ENCODE assay signal across 17 cellular contexts in genomic region chr9:89149726-89150125, GRCh38. TPM values are rescaled to one million over a fixed set of nuclear protein-coding genes. Genes with fewer than 3 reads are reported as not detected.
DNase-seq lines count a peak whose midpoint lies in the region; ATAC-seq and TF ChIP-seq lines count a peak whose summit lies in the region.
"Had no signal": no experiment of that assay in that cellular context is flagged by ENCODE, and none has a peak within 500 bp of the region (broad histone marks: within the 10 kb centered on the region; RNA-seq: fewer than 3 reads in every experiment).

No MANE protein-coding gene starts in this region.

- H3K27ac ChIP-seq in breast epithelium (no peak overlapping the region), fibroblast of lung (ENCODE audit: insufficient read depth, low read length) (no peak overlapping the region), tibial nerve (no peak overlapping the region)
- H3K27ac ChIP-seq: colonic mucosa, neural progenitor cell, tibial artery had no signal

- no peaks in the 10 kb centered on the region for H4K20me1 ChIP-seq in fibroblast of lung (ENCODE audit: control insufficient read depth, extremely low read depth, insufficient read depth, low read length)

- H3K36me3 ChIP-seq in breast epithelium (no peaks in the 10 kb centered on the region), fibroblast of lung (ENCODE audit: control insufficient read depth, insufficient read depth, low read length) (no peaks in the 10 kb centered on the region), tibial nerve (no peaks in the 10 kb centered on the region)
- H3K36me3 ChIP-seq: colonic mucosa, neural progenitor cell, tibial artery had no signal

- BruUV-seq in MCF 10A (replicated peaks; lab: Mats Ljungman, UMichigan): no TSS peak

- CTCF ChIA-PET in MCF 10A (lab: Yijun Ruan, JAX): interaction anchor here (0.5 kb wide), 1 partner anchor 14 kb away, joined by 4 read pairs; no protein-coding TSS in a partner anchor

- H3K36me3 Mint-ChIP-seq in MCF 10A (ENCODE audit: insufficient read depth, unreplicated experiment): peaks cover 4% of the 10 kb centered on the region
- H3K36me3 Mint-ChIP-seq: activated naive CD8-positive, alpha-beta T cell treated with anti-CD3 and anti-CD28 coated beads, Interleukin-2, amount 10 ng/mL, durations not matched to agents 7 days and 5 days had no signal

- no peaks in the 10 kb centered on the region for H3K79me2 ChIP-seq in fibroblast of lung (ENCODE audit: control insufficient read depth, insufficient read depth, low read length)

- peak; percentile 50 for DNase-seq in MCF 10A (ENCODE audit: unreplicated experiment)
- DNase-seq in breast epithelium (ENCODE audit: low spot score in 2 of 2): no peak
- DNase-seq in fibroblast of lung (ENCODE audit: low read depth in 2 of 2): peak; percentile 58 to 79
- no peak for DNase-seq in tibial nerve (ENCODE audit: low spot score in 2 of 2)
- no peak for DNase-seq in T-helper 2 cell
- no peak for DNase-seq in KG1 (lab: John Stamatoyannopoulos, UW)
- DNase-seq: 8988T; activated naive CD8-positive, alpha-beta T cell treated with anti-CD3 and anti-CD28 coated beads, Interleukin-2, amount 10 ng/mL, durations not matched to agents 7 days and 5 days; colonic mucosa; NCI-H1092; NCI-H345; right cardiac atrium; tibial artery had no signal

- 93 to 94% methylated on average over 3 of the region's 3 CpGs for WGBS in tibial nerve, 2 donors

- H3K4me2 ChIP-seq in fibroblast of lung (ENCODE audit: extremely low read depth, insufficient read depth, low read length): peak overlapping the region; percentile 65
- H3K4me2 ChIP-seq: neural progenitor cell had no signal

- H2AFZ ChIP-seq in fibroblast of lung (ENCODE audit: low read length): no peak overlapping the region
- H2AFZ ChIP-seq: neural progenitor cell had no signal

- no peak overlapping the region for H3K4me3 ChIP-seq in breast epithelium
- H3K4me3 ChIP-seq in fibroblast of lung (replicated peaks in 1 of 4; ENCODE audit: control extremely low read depth in 1 of 4, insufficient read depth in 1 of 4, low read depth in 3 of 4, low read length in 4 of 4): no peak overlapping the region
- no peak overlapping the region for H3K4me3 ChIP-seq in tibial nerve
- H3K4me3 ChIP-seq: colonic mucosa, neural progenitor cell, tibial artery had no signal

- TF ChIP-seq POLR2A in breast epithelium (IDR thresholded peaks at IDR 0.05): no peak
- no peak for TF ChIP-seq POLR2A in tibial nerve (IDR thresholded peaks at IDR 0.05)

- POLR2A ChIA-PET in MCF 10A (lab: Yijun Ruan, JAX): no interaction called here

- H3K4me3 Mint-ChIP-seq in MCF 10A (ENCODE audit: unreplicated experiment): no peak overlapping the region
- H3K4me3 Mint-ChIP-seq: activated naive CD8-positive, alpha-beta T cell treated with anti-CD3 and anti-CD28 coated beads, Interleukin-2, amount 10 ng/mL, durations not matched to agents 7 days and 5 days; neural progenitor cell had no signal

- TF ChIP-seq CTCF in MCF 10A (IDR thresholded peaks at IDR 0.05; ENCODE audit: unreplicated experiment): no peak
- no peak for TF ChIP-seq CTCF in breast epithelium (IDR thresholded peaks at IDR 0.05)
- no peak for TF ChIP-seq CTCF in fibroblast of lung (conservative IDR thresholded peaks at IDR 0.05 in 1 of 2, IDR thresholded peaks at IDR 0.05 in 1 of 2; ENCODE audit: low read depth in 1 of 2, low read length in 2 of 2)
- no peak for TF ChIP-seq CTCF in tibial nerve (IDR thresholded peaks at IDR 0.05)

- peak; percentile 82 for ATAC-seq in SK-N-SH treated with all-trans-retinoic acid at 6 μM for 48 hours
- no peak for ATAC-seq in GM19452 (IDR thresholded peaks at IDR 0.05; ENCODE audit: unreplicated experiment)
- ATAC-seq: HepG2, right cardiac atrium had no signal

- H3K27me3 ChIP-seq in breast epithelium: no peaks in the 10 kb centered on the region
- H3K27me3 ChIP-seq in fibroblast of lung (ENCODE audit: control insufficient read depth, insufficient read depth, low read length): no peaks in the 10 kb centered on the region
- no peaks in the 10 kb centered on the region for H3K27me3 ChIP-seq in tibial nerve
- H3K27me3 ChIP-seq: colonic mucosa, neural progenitor cell, tibial artery had no signal

- H3K27ac Mint-ChIP-seq in MCF 10A (ENCODE audit: low read depth, unreplicated experiment): no peak overlapping the region
- H3K27ac Mint-ChIP-seq: activated naive CD8-positive, alpha-beta T cell treated with anti-CD3 and anti-CD28 coated beads, Interleukin-2, amount 10 ng/mL, durations not matched to agents 7 days and 5 days; neural progenitor cell had no signal

- H3K27me3 Mint-ChIP-seq in MCF 10A (ENCODE audit: insufficient read depth, unreplicated experiment): no peaks in the 10 kb centered on the region

- H3K4me1 Mint-ChIP-seq in MCF 10A (ENCODE audit: insufficient read depth, unreplicated experiment): peaks cover 16% of the 10 kb centered on the region

- no peaks in the 10 kb centered on the region for H3K9me3 Mint-ChIP-seq in MCF 10A (ENCODE audit: unreplicated experiment)
- H3K9me3 Mint-ChIP-seq: activated naive CD8-positive, alpha-beta T cell treated with anti-CD3 and anti-CD28 coated beads, Interleukin-2, amount 10 ng/mL, durations not matched to agents 7 days and 5 days had no signal

- TF ChIP-seq EP300 in tibial nerve (IDR thresholded peaks at IDR 0.05): no peak

- H3K9me3 ChIP-seq in breast epithelium (no peaks in the 10 kb centered on the region), fibroblast of lung (ENCODE audit: control insufficient read depth, insufficient read depth, low read depth, low read length) (no peaks in the 10 kb centered on the region), tibial nerve (no peaks in the 10 kb centered on the region)
- H3K9me3 ChIP-seq: colonic mucosa, tibial artery had no signal

- no peaks in the 10 kb centered on the region for H3K4me1 ChIP-seq in breast epithelium
- peaks cover 12% of the 10 kb centered on the region for H3K4me1 ChIP-seq in fibroblast of lung (ENCODE audit: control insufficient read depth, extremely low read depth, insufficient read depth, low read length)
- H3K4me1 ChIP-seq in tibial nerve: no peaks in the 10 kb centered on the region
- H3K4me1 ChIP-seq: colonic mucosa, neural progenitor cell, tibial artery had no signal

- no peak overlapping the region for H3K9ac ChIP-seq in fibroblast of lung (ENCODE audit: insufficient read depth, low read length)
- H3K9ac ChIP-seq: neural progenitor cell had no signal

- intact Hi-C loops in MCF 10A (cut with micrococcal nuclease) (no loop called here), breast epithelium (cut with DNase I; ENCODE audit: low total_unique reads) (loop anchor here (5.0 kb wide), 1 partner anchor 1162 kb away; no protein-coding TSS in a partner anchor)

TF ChIP-seq in SK-N-SH treated with all-trans-retinoic acid at 6 μM for 48 hours, 23 proteins besides CTCF, POLR2A, EP300 and RAD21 (continues in another document):
- TF ChIP-seq CSRNP3 (CRISPR knock-in tag; IDR thresholded peaks at IDR 0.05) (no peak), ESRRG (CRISPR knock-in tag; IDR thresholded peaks at IDR 0.05) (no peak), GLIS3 (CRISPR knock-in tag; IDR thresholded peaks at IDR 0.05) (no peak), PPARA (CRISPR knock-in tag; IDR thresholded peaks at IDR 0.05; ENCODE audit: borderline replicate concordance) (no peak), ZFP30 (CRISPR knock-in tag; IDR thresholded peaks at IDR 0.05) (no peak), ZNF70 (CRISPR knock-in tag; IDR thresholded peaks at IDR 0.05) (no peak), TCF4 (CRISPR knock-in tag; IDR thresholded peaks at IDR 0.05; ENCODE audit: borderline replicate concordance) (no peak), OSR1 (CRISPR knock-in tag; IDR thresholded peaks at IDR 0.05) (no peak), ISL1 (CRISPR knock-in tag; IDR thresholded peaks at IDR 0.05) (no peak), ZNF8 (CRISPR knock-in tag; IDR thresholded peaks at IDR 0.05) (no peak), ZFP3 (CRISPR knock-in tag; IDR thresholded peaks at IDR 0.05) (no peak), CSDC2 (CRISPR knock-in tag; IDR thresholded peaks at IDR 0.05) (no peak)

RNA-seq across cellular contexts. Expression of gene SHC3, which starts 28.9 kb away (rescaled TPM):
- total RNA-seq in MCF 10A (2022): 0.02 and 0.32 TPM in 2 replicates
- 1 to 10 TPM; 1.0 to 6.7 (median 2.3) TPM for total RNA-seq in breast epithelium
- total RNA-seq in fibroblast of lung: 7.7 and 16.2 TPM in 2 replicates
- 1.7 and 2.5 TPM in 2 replicates for polyA plus RNA-seq in fibroblast of lung
- polyA plus RNA-seq in fibroblast of lung (2012): 2.3 and 2.7 TPM in 2 replicates
- polyA minus RNA-seq in fibroblast of lung (ENCODE audit: low replicate concordance): 3.5 and 30.0 TPM in 2 replicates
- 10 to 100 TPM in 1 of 4 donors, 1 to 10 TPM in 3; 1.1 to 11.4 (median 3.4) TPM for total RNA-seq in tibial nerve
- total RNA-seq: activated naive CD8-positive, alpha-beta T cell treated with anti-CD3 and anti-CD28 coated beads, Interleukin-2, amount 10 ng/mL, durations not matched to agents 7 days and 5 days had no signal

Comparison
In these comparisons a context has a peak if more than half of its experiments do, and no peak if none do; other contexts are left out.
1. DNase-seq: peak in MCF 10A (single experiment) and fibroblast of lung (2 of 2); none in breast epithelium (0 of 2), tibial nerve (0 of 2), T-helper 2 cell (0 of 5) and KG1 (single experiment).